16 cellular contexts compared by ENCODE assay signal in the genomic region with DNA sequence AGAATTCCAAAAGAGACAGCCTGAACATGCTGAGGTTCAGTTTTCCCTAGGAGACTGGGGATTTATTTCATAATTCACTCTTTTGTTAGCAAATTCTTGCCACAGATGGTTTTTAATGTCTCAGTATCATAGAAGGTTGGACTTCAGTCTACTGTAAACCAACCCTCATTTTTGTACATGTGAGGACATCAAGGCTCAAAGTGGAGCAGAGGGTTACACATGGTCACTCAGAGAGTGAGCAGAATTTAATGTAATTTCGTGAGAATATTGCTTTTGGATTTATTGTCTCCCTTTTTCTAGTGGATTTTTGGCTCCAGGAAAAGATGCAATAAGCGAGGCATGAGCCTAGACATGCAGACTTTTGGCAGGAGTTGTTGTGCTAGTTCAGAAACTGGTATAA.
DNase-seq lines count a peak whose midpoint lies in the region; ATAC-seq and TF ChIP-seq lines count a peak whose summit lies in the region.
"Had no signal": no experiment of that assay in that cellular context is flagged by ENCODE, and none has a peak within 500 bp of the region (broad histone marks: within the 10 kb centered on the region; RNA-seq: fewer than 3 reads in every experiment).

No MANE protein-coding gene starts in this region.

- H3K9me3 Mint-ChIP-seq in activated CD4-positive, alpha-beta T cell treated with anti-CD3 and anti-CD28 coated beads, Interleukin-2, amount 10 ng/mL, durations not matched to agents 24 days and 14 days = peaks cover 14% of the 10 kb centered on the region
- H3K9me3 Mint-ChIP-seq: CD8-positive, alpha-beta memory T cell; H9 had no signal

- H3K4me1 Mint-ChIP-seq in activated CD4-positive, alpha-beta T cell treated with anti-CD3 and anti-CD28 coated beads, Interleukin-2, amount 10 ng/mL, durations not matched to agents 24 days and 14 days = peaks cover 28% of the 10 kb centered on the region

- POLR2A ChIA-PET in BJ (lab: Charles Lee) = no interaction called here
- POLR2A ChIA-PET in RWPE1 (lab: Yijun Ruan, JAX; ENCODE audit: low non-redundant PET) = no interaction called here

- peak; percentile 76 for ATAC-seq in sciatic nerve
- ATAC-seq in GM19328 (IDR thresholded peaks at IDR 0.05; ENCODE audit: unreplicated experiment) = no peak
- ATAC-seq: GM12878, HepG2 had no signal

- no peaks in the 10 kb centered on the region for H3K27me3 Mint-ChIP-seq in activated CD4-positive, alpha-beta T cell treated with anti-CD3 and anti-CD28 coated beads, Interleukin-2, amount 10 ng/mL, durations not matched to agents 24 days and 14 days

- no peak overlapping the region for H3K4me3 Mint-ChIP-seq in activated CD4-positive, alpha-beta T cell treated with anti-CD3 and anti-CD28 coated beads, Interleukin-2, amount 10 ng/mL, durations not matched to agents 24 days and 14 days
- H3K4me3 Mint-ChIP-seq: CD8-positive, alpha-beta memory T cell; H9 had no signal

- H3K27ac Mint-ChIP-seq in activated CD4-positive, alpha-beta T cell treated with anti-CD3 and anti-CD28 coated beads, Interleukin-2, amount 10 ng/mL, durations not matched to agents 24 days and 14 days = no peak overlapping the region
- H3K27ac Mint-ChIP-seq: H9 had no signal

- H3K4me3 ChIP-seq in BJ (ENCODE audit: low read depth, low read length) = no peak overlapping the region
- H3K4me3 ChIP-seq: BLaER1, GM12878 had no signal

- H3K27me3 ChIP-seq in BJ (ENCODE audit: control insufficient read depth, insufficient read depth, low read length) = no peaks in the 10 kb centered on the region
- H3K27me3 ChIP-seq: BLaER1 had no signal

- DNase-seq in BJ (ENCODE audit: low read depth) (peak; percentile 38), RWPE1 (ENCODE audit: low spot score) (no peak), fibroblast of peridontal ligament (ENCODE audit: extremely low read depth) (peak; percentile 40), sciatic nerve (ENCODE audit: low spot score) (no peak), NCI-H2227 treated with DMSO at 0.1 percent for 48 hours (lab: John Stamatoyannopoulos, UW) (no peak)
- no peak for DNase-seq in activated CD4-positive, alpha-beta T cell treated with anti-CD3 and anti-CD28 coated beads, Interleukin-2, amount 10 ng/mL, durations not matched to agents 24 days and 14 days
- DNase-seq: Caco-2; CD8-positive, alpha-beta memory T cell; DND-41; GDM1; GOT3; H9 had no signal

- TF ChIP-seq CTCF in BJ (IDR thresholded peaks at IDR 0.05; ENCODE audit: insufficient read depth, low read depth, low read length) = no peak
- no peak for TF ChIP-seq CTCF in RWPE1 (conservative IDR thresholded peaks at IDR 0.05; ENCODE audit: low read depth)

- no peaks in the 10 kb centered on the region for H3K36me3 ChIP-seq in BJ (ENCODE audit: control insufficient read depth, insufficient read depth, low read length)
- H3K36me3 ChIP-seq: BLaER1 had no signal

- peaks cover 4% of the 10 kb centered on the region for H3K36me3 Mint-ChIP-seq in activated CD4-positive, alpha-beta T cell treated with anti-CD3 and anti-CD28 coated beads, Interleukin-2, amount 10 ng/mL, durations not matched to agents 24 days and 14 days (ENCODE audit: low read depth)
- H3K36me3 Mint-ChIP-seq: CD8-positive, alpha-beta memory T cell had no signal

- intact Hi-C loops in sciatic nerve (cut with DNase I) = no loop called here
- intact Hi-C loops in activated CD4-positive, alpha-beta T cell treated with anti-CD3 and anti-CD28 coated beads, Interleukin-2, amount 10 ng/mL, durations not matched to agents 24 days and 14 days (cut with micrococcal nuclease) = no loop called here

- CTCF ChIA-PET in BJ (lab: Yijun Ruan, JAX) (no interaction called here), RWPE1 (lab: Yijun Ruan, JAX) (interaction anchor here (0.6 kb wide), 1 partner anchor 9 kb away, joined by 3 read pairs; no protein-coding TSS in a partner anchor)

- H3K27ac ChIP-seq in RWPE1 = peak overlapping the region; percentile 76
- H3K27ac ChIP-seq: BLaER1 had no signal

Comparison
In these comparisons a context has a peak if more than half of its experiments do, and no peak if none do; other contexts are left out.
1. DNase-seq: peak in BJ (single experiment) and fibroblast of peridontal ligament (single experiment); none in RWPE1 (single experiment), sciatic nerve (single experiment), NCI-H2227 treated with DMSO at 0.1 percent for 48 hours (single experiment) and activated CD4-positive, alpha-beta T cell treated with anti-CD3 and anti-CD28 coated beads, Interleukin-2, amount 10 ng/mL, durations not matched to agents 24 days and 14 days (single experiment).